ENCODE assay signal across 8 cellular contexts in the genomic region with DNA sequence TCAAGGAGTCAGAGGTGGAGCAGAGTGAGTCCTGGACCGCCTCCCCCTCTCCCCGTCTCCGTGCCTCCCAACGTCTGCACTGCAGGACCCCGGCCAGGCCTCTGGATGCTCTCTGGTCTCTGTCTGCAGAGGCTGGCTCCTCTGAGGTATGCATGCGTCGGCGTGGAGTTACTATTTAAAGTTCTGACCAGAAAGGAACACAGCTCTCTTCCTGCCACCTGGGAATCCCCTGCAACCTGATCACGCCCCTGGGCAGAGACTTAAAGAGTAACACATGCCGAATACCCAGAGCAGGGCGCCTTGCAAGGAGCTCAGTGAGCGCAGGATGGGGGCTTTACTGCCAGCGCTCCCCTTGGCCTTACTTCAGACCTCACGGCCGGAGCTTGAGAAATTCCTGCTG. TPM values are rescaled to one million over a fixed set of nuclear protein-coding genes. Genes with fewer than 3 reads are reported as not detected.
DNase-seq lines count a peak whose midpoint lies in the region; ATAC-seq and TF ChIP-seq lines count a peak whose summit lies in the region.

No MANE protein-coding gene starts in this region.

- H3K9ac ChIP-seq in BLaER1 treated with 17β-estradiol and CSF1 and Interleukin-3, amounts not matched to agents 10 nM and 100 nM = peak overlapping the region in 10 of 11 experiments; percentile 8 to 62 (median 37); a peak in 14 of 22 replicates

- no peaks in the 10 kb centered on the region for H3K27me3 Mint-ChIP-seq in CD14-positive monocyte (ENCODE audit: low read depth in 3 of 3)

- H3K4me3 Mint-ChIP-seq in CD14-positive monocyte = no peak overlapping the region

- peaks cover 0 to 4% (median 0%) of the 10 kb centered on the region in 7 donors for H3K9me3 Mint-ChIP-seq in CD14-positive monocyte

- TF ChIP-seq CTCF in left lung (IDR thresholded peaks at IDR 0.05) (no peak), CD14-positive monocyte (IDR thresholded peaks at IDR 0.05) (no peak)

- no peak overlapping the region for H3K4me3 ChIP-seq in BLaER1 treated with 17β-estradiol and CSF1 and Interleukin-3, amounts not matched to agents 10 nM and 100 nM
- no peak overlapping the region for H3K4me3 ChIP-seq in left lung
- H3K4me3 ChIP-seq in aorta (ENCODE audit: low read length in 2 of 2) = no peak overlapping the region

- H3K36me3 Mint-ChIP-seq in CD14-positive monocyte = peaks cover 72 to 94% of the 10 kb centered on the region in 2 donors

- peaks cover 53 to 100% (median 76%) of the 10 kb centered on the region in 11 experiments for H3K36me3 ChIP-seq in BLaER1 treated with 17β-estradiol and CSF1 and Interleukin-3, amounts not matched to agents 10 nM and 100 nM
- H3K36me3 ChIP-seq in left lung (peaks cover 0 to 88% of the 10 kb centered on the region in 2 donors), aorta (ENCODE audit: control insufficient read depth in 1 of 2, insufficient read depth in 2 of 2, low read length in 1 of 2) (peaks cover 3 to 14% of the 10 kb centered on the region in 2 donors)

- H3K27ac ChIP-seq in BLaER1 treated with 17β-estradiol and CSF1 and Interleukin-3, amounts not matched to agents 10 nM and 100 nM = peak overlapping the region in 3 of 11 experiments; percentile 23 to 28 (median 25); a peak in 1 of 22 replicates
- H3K27ac ChIP-seq in left lung = no peak overlapping the region
- no peak overlapping the region for H3K27ac ChIP-seq in aorta (ENCODE audit: low read depth in 1 of 2, low read length in 2 of 2)

- H3K27me3 ChIP-seq in BLaER1 treated with 17β-estradiol and CSF1 and Interleukin-3, amounts not matched to agents 10 nM and 100 nM = no peaks in the 10 kb centered on the region
- H3K27me3 ChIP-seq in left lung = no peaks in the 10 kb centered on the region
- H3K27me3 ChIP-seq in aorta (ENCODE audit: control insufficient read depth in 1 of 2, insufficient read depth in 2 of 2, low read length in 1 of 2) = no peaks in the 10 kb centered on the region

- H3K4me1 Mint-ChIP-seq in CD14-positive monocyte = peaks cover 75% of the 10 kb centered on the region

- DNase-seq in activated naive CD4-positive, alpha-beta T cell treated with Interleukin-2 at 50 U/mL for 16 hours = peak; percentile 64
- DNase-seq in left lung = no peak
- no peak for DNase-seq in aorta
- no peak for DNase-seq in KG1 (lab: John Stamatoyannopoulos, UW)
- DNase-seq in CD14-positive monocyte (ENCODE audit: low spot score) = no peak

- H3K4me1 ChIP-seq in BLaER1 treated with 17β-estradiol and CSF1 and Interleukin-3, amounts not matched to agents 10 nM and 100 nM = peaks cover 22 to 91% (median 32%) of the 10 kb centered on the region in 10 experiments
- H3K4me1 ChIP-seq in left lung (peaks cover 0 to 18% of the 10 kb centered on the region in 2 donors), aorta (ENCODE audit: control insufficient read depth in 1 of 2, insufficient read depth in 2 of 2, low read length in 2 of 2) (no peaks in the 10 kb centered on the region)

- H3K4me2 ChIP-seq in BLaER1 treated with 17β-estradiol and CSF1 and Interleukin-3, amounts not matched to agents 10 nM and 100 nM = peak overlapping the region; percentile 6 to 86 (median 75); a peak in 20 of 22 replicates

- intact Hi-C loops in left lung (cut with DNase I) (no loop called here), aorta (cut with DNase I) (no loop called here), CD14-positive monocyte (cut with micrococcal nuclease) (no loop called here)

- ATAC-seq in GM21381 (IDR thresholded peaks at IDR 0.05; ENCODE audit: unreplicated experiment) (peak; percentile 83), HG03575 (IDR thresholded peaks at IDR 0.05; ENCODE audit: extremely low read depth, insufficient number of reproducible peaks, low FRiP score, unreplicated experiment) (peak; percentile 69), left lung (peak; percentile 30), aorta (ENCODE audit: low FRiP score) (peak; percentile 20)

- no peaks in the 10 kb centered on the region for H3K9me3 ChIP-seq in BLaER1 treated with 17β-estradiol and CSF1 and Interleukin-3, amounts not matched to agents 10 nM and 100 nM (replicated peaks in 1 of 11)
- H3K9me3 ChIP-seq in left lung (no peaks in the 10 kb centered on the region), aorta (ENCODE audit: control insufficient read depth, low read length) (no peaks in the 10 kb centered on the region)

- H3K27ac Mint-ChIP-seq in CD14-positive monocyte = peak overlapping the region in 3 of 7 donors; percentile 1 to 79 (median 27)

- H4K20me1 ChIP-seq in BLaER1 treated with 17β-estradiol and CSF1 and Interleukin-3, amounts not matched to agents 10 nM and 100 nM = peaks cover 12 to 98% (median 73%) of the 10 kb centered on the region in 11 experiments; a peak in 20 of 22 replicates

- WGBS in aorta, 2 donors = 13 to 21% methylated on average over 15 of the region's 15 CpGs

RNA-seq across cellular contexts. Expression of a gene that starts 16.0 kb away (rescaled TPM):
- total RNA-seq in left lung (100 to 1,000 TPM; 188 to 198 TPM), aorta (100 to 1,000 TPM; 277 to 284 TPM)
- polyA plus RNA-seq in aorta (100 to 1,000 TPM in 1 of 2 donors, 10 to 100 TPM in 1; 93.4 to 187 TPM), CD14-positive monocyte (100 to 1,000 TPM in 1 of 2 donors, 10 to 100 TPM in 1; 93.5 to 124 TPM)

Comparison
In these comparisons a context has a peak if more than half of its experiments do, and no peak if none do; other contexts are left out.
1. ATAC-seq: peak in every context shown above with its lines; median percentile 83 in GM21381; 69 in HG03575; 30 in left lung; 20 in aorta.